In the genomic region with DNA sequence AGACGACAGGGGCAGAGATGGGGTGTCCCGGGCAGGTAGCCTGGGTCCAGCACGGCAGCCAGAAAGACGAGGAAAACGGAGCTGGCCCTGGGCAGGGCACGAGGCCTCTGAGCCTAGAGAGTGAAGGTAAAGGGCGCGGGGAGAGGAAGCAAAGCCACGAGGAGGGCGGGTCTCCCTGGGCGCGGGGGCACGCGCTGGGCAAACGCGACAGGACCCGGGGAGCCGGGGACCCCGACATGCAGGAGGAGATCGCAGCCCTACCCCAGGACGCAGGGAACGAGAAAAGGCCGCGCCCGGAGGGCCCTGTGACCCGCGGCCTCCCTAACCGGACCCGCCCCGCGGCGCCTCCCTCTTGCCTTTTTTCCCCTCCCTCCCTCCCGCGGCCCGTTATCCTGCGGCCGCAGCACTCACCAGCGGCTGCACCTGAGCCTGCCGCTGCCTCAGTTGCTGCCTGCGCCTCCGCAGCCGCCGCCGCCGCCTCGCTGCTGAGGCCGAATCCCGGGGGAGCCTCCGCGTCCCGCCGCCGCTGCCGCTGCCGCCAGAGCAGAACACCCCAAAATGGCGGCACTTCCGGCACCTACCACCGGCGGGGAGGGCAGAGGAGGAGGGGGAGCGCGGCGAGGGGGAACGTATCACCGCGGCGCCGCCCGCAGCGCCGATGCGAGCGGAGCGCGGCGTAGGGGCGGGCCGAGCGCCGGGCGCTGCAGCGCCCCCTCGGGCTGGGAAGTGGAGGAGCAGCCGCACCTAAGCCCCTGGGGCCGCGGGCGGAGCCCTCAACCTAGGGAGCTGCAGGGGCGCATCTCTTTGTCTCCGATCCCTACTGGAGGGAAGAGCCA, we compare ENCODE assay signal across 8 cellular contexts. TPM values are rescaled to one million over a fixed set of nuclear protein-coding genes. Genes with fewer than 3 reads are reported as not detected.
DNase-seq lines count a peak whose midpoint lies in the region; ATAC-seq and TF ChIP-seq lines count a peak whose summit lies in the region.

A gene (minus strand): TSS at position 552 of the 836 bp plus-strand sequence. CDS start 53,609 bp downstream, outside the sequence.

- peak; percentile 38; the same call in 1 of the 2 replicates for TF ChIP-seq RAD21 in Ishikawa (IDR thresholded peaks at IDR 0.05; ENCODE audit: low read depth)

- ATAC-seq in GM21576 (IDR thresholded peaks at IDR 0.05; ENCODE audit: unreplicated experiment): peak; percentile 89

- peak; percentile 94 for DNase-seq in DMS53 (lab: John Stamatoyannopoulos, UW)
- peak; percentile 96 for DNase-seq in OCI-M1 (lab: John Stamatoyannopoulos, UW)
- peak; percentile 87 for DNase-seq in activated T-cell treated with anti-CD3 and anti-CD28 coated beads for 4 hours
- DNase-seq in epithelial cell of prostate (ENCODE audit: low read depth, low spot score): peak; percentile 29
- peak; percentile 91 for DNase-seq in mucosa of gallbladder (ENCODE audit: low spot score)
- peak; percentile 71 to 81 for DNase-seq in stimulated activated CD8-positive, alpha-beta memory T cell treated with anti-CD3 and anti-CD28 coated beads, Interleukin-4, amount 100 ng/mL, for 4 hours (ENCODE audit: low read depth in 2 of 2, low spot score in 1 of 2)

- H3K27ac ChIP-seq in epithelial cell of prostate: peak within 1 kb of the TSS; percentile 87

- peak; percentile 35; the same call in 1 of the 2 replicates for TF ChIP-seq EP300 in Ishikawa (IDR thresholded peaks at IDR 0.05; ENCODE audit: borderline replicate concordance)

TF ChIP-seq in Ishikawa, 13 proteins besides CTCF, POLR2A, EP300 and RAD21:
- TF ChIP-seq YY1 (IDR thresholded peaks at IDR 0.05; ENCODE audit: low read depth) (peak; percentile 97), CEBPB (IDR thresholded peaks at IDR 0.05) (no peak), TAF1 (IDR thresholded peaks at IDR 0.05; ENCODE audit: low read depth) (peak; percentile 73), FOXM1 (IDR thresholded peaks at IDR 0.05; ENCODE audit: borderline replicate concordance, low read depth) (no peak), NFIC (IDR thresholded peaks at IDR 0.05) (no peak), TCF12 (IDR thresholded peaks at IDR 0.05; ENCODE audit: low read depth) (peak; percentile 36; the same call in 1 of the 2 replicates), TEAD4 (IDR thresholded peaks at IDR 0.05) (peak; percentile 56), ZBTB7A (IDR thresholded peaks at IDR 0.05; ENCODE audit: low read depth) (peak; percentile 21; the same call in 1 of the 2 replicates), CREB1 (IDR thresholded peaks at IDR 0.05; ENCODE audit: low read depth) (no peak), EGR1 (IDR thresholded peaks at IDR 0.05) (0 out of 2 replicates have a peak, but pooled peaks have one; percentile 53)
- TF ChIP-seq, protein P1, sequence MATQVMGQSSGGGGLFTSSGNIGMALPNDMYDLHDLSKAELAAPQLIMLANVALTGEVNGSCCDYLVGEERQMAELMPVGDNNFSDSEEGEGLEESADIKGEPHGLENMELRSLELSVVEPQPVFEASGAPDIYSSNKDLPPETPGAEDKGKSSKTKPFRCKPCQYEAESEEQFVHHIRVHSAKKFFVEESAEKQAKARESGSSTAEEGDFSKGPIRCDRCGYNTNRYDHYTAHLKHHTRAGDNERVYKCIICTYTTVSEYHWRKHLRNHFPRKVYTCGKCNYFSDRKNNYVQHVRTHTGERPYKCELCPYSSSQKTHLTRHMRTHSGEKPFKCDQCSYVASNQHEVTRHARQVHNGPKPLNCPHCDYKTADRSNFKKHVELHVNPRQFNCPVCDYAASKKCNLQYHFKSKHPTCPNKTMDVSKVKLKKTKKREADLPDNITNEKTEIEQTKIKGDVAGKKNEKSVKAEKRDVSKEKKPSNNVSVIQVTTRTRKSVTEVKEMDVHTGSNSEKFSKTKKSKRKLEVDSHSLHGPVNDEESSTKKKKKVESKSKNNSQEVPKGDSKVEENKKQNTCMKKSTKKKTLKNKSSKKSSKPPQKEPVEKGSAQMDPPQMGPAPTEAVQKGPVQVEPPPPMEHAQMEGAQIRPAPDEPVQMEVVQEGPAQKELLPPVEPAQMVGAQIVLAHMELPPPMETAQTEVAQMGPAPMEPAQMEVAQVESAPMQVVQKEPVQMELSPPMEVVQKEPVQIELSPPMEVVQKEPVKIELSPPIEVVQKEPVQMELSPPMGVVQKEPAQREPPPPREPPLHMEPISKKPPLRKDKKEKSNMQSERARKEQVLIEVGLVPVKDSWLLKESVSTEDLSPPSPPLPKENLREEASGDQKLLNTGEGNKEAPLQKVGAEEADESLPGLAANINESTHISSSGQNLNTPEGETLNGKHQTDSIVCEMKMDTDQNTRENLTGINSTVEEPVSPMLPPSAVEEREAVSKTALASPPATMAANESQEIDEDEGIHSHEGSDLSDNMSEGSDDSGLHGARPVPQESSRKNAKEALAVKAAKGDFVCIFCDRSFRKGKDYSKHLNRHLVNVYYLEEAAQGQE (IDR thresholded peaks at IDR 0.05; ENCODE audit: low read depth): no peak
- TF ChIP-seq, protein P2, sequence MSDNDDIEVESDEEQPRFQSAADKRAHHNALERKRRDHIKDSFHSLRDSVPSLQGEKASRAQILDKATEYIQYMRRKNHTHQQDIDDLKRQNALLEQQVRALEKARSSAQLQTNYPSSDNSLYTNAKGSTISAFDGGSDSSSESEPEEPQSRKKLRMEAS (IDR thresholded peaks at IDR 0.05): peak; percentile 80
- TF ChIP-seq, protein P3, sequence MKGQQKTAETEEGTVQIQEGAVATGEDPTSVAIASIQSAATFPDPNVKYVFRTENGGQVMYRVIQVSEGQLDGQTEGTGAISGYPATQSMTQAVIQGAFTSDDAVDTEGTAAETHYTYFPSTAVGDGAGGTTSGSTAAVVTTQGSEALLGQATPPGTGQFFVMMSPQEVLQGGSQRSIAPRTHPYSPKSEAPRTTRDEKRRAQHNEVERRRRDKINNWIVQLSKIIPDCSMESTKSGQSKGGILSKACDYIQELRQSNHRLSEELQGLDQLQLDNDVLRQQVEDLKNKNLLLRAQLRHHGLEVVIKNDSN (IDR thresholded peaks at IDR 0.05): no peak

RNA-seq across cellular contexts. Expression of the gene that starts here (rescaled TPM):
- total RNA-seq in mucosa of gallbladder: 102 TPM

Comparison
In these comparisons a context has a peak if more than half of its experiments do, and no peak if none do; other contexts are left out.
1. Peak in every context shown above with its lines: DNase-seq, ATAC-seq and H3K27ac ChIP-seq.
2. DNase-seq: peak in every context shown above with its lines; median percentile 96 in OCI-M1; 94 in DMS53; 91 in mucosa of gallbladder; 87 in activated T-cell treated with anti-CD3 and anti-CD28 coated beads for 4 hours; 76 in stimulated activated CD8-positive, alpha-beta memory T cell treated with anti-CD3 and anti-CD28 coated beads, Interleukin-4, amount 100 ng/mL, for 4 hours; 29 in epithelial cell of prostate.